ENCODE assay signal across 17 cellular contexts in the genomic region with DNA sequence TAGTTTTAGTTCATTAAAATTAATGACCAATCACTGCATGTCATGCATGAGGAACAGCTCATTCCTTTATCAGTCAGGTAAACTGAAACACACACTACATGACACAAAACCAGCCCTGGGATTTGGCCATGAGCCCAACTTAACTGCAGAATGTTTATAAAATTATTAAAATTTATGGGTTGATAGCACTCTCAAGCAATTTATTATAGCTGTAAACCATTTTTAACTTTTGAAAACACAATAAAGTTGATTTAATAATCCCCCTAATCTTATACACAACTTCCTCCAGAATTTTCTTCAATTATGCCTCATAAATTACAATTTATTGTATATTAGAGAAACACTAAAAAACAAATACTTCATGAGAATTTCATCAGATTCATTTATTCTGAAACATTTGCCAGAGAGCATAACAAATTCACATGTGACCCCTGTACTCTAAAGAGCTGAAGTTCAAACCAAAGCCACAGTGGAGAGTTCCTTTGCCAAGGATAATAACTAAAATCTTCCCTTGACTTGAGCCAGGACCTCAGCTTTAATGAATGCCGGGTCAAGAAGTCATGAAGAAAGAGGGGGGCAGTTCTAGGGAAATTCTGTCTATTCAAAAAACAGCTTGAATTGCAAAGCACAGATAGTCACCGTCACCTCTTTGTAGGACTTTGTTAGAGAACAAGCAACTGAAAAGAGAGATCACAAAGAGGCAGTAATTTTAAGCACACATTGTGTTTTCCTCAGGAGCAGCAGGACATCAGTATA.
A peak's percentile ranks its signal among the peaks of the same experiment; 100 is the strongest.
DNase-seq lines count a peak whose midpoint lies in the region; FAIRE-seq and TF ChIP-seq lines count a peak whose summit lies in the region.
"Had no signal": no experiment of that assay in that cellular context is flagged by ENCODE, and none has a peak within 500 bp of the region (broad histone marks: within the 10 kb centered on the region; RNA-seq: fewer than 3 reads in every experiment).

No MANE protein-coding gene starts in this region.

- H3F3A ChIP-seq in neural progenitor cell (ENCODE audit: low read depth) (peaks cover 22% of the 10 kb centered on the region), GM23248 (ENCODE audit: insufficient read depth) (no peaks in the 10 kb centered on the region)

- H3K36me3 ChIP-seq in adipocyte (ENCODE audit: control insufficient read depth, insufficient read depth, low read length, severe bottlenecking) (no peaks in the 10 kb centered on the region), neural progenitor cell (no peaks in the 10 kb centered on the region), GM23248 (ENCODE audit: low read depth) (no peaks in the 10 kb centered on the region)
- H3K36me3 ChIP-seq: BLaER1, neutrophil, SJSA1 had no signal

- H3K79me2 ChIP-seq in neural progenitor cell (ENCODE audit: low read depth) (no peaks in the 10 kb centered on the region), GM23248 (ENCODE audit: insufficient read depth) (no peaks in the 10 kb centered on the region)

- intact Hi-C loops in CD14-positive monocyte (cut with micrococcal nuclease), result no loop called here

- H3K4me1 Mint-ChIP-seq in neural progenitor cell (peaks cover 57% of the 10 kb centered on the region), CD14-positive monocyte (no peaks in the 10 kb centered on the region)
- H3K4me1 Mint-ChIP-seq: stimulated activated memory B cell treated with anti-CD40 and anti-IgM and Interleukin-4, amounts not matched to agents 10 μg/mL and 1 μg/mL and 100 μg/mL, for 72 hours had no signal

- no peaks in the 10 kb centered on the region for H3K9me3 ChIP-seq in adipocyte (ENCODE audit: control insufficient read depth, low read length)
- H3K9me3 ChIP-seq in neural progenitor cell (ENCODE audit: low read depth), result no peaks in the 10 kb centered on the region
- no peaks in the 10 kb centered on the region for H3K9me3 ChIP-seq in GM23248 (ENCODE audit: low read depth)
- H3K9me3 ChIP-seq: BLaER1, neutrophil, SJSA1 had no signal

- H3K9me2 ChIP-seq in GM23248 (ENCODE audit: insufficient read depth), result no peaks in the 10 kb centered on the region

- H3K36me3 Mint-ChIP-seq in neural progenitor cell, result peaks cover 11% of the 10 kb centered on the region
- no peaks in the 10 kb centered on the region for H3K36me3 Mint-ChIP-seq in CD14-positive monocyte
- H3K36me3 Mint-ChIP-seq: stimulated activated memory B cell treated with anti-CD40 and anti-IgM and Interleukin-4, amounts not matched to agents 10 μg/mL and 1 μg/mL and 100 μg/mL, for 72 hours had no signal

- 10 to 15% methylated on average over 2 of the region's 2 CpGs for WGBS in GM23248 (ENCODE audit: low coverage in 1 of 2, low lambda C conversion rate in 2 of 2, missing lambda C conversion rate in 2 of 2), 2 experiments

- H3K27ac ChIP-seq in neural progenitor cell (peak overlapping the region; percentile 38), GM23248 (no peak overlapping the region)
- H3K27ac ChIP-seq: BLaER1, neutrophil, SJSA1 had no signal

- TF ChIP-seq CTCF in fibroblast of the aortic adventitia (IDR thresholded peaks at IDR 0.05; ENCODE audit: insufficient read depth, low read length), result no peak
- TF ChIP-seq CTCF in neural progenitor cell (IDR thresholded peaks at IDR 0.05), result no peak
- no peak for TF ChIP-seq CTCF in CD14-positive monocyte (IDR thresholded peaks at IDR 0.05)

- in situ Hi-C loops in GM23248 (cut with MboI), result no loop called here

- H3K4me3 ChIP-seq in adipocyte (ENCODE audit: low read length), result no peak overlapping the region
- no peak overlapping the region for H3K4me3 ChIP-seq in fibroblast of the aortic adventitia (ENCODE audit: low read depth, low read length)
- peak overlapping the region; percentile 24 for H3K4me3 ChIP-seq in neural progenitor cell
- no peak overlapping the region for H3K4me3 ChIP-seq in GM23248
- H3K4me3 ChIP-seq: BLaER1, SJSA1 had no signal

- H2AFZ ChIP-seq in neural progenitor cell (replicated peaks), result no peak overlapping the region
- no peak overlapping the region for H2AFZ ChIP-seq in GM23248

- FAIRE-seq in GM12892 (lab: Jason Lieb, UNC), result no peak
- FAIRE-seq: keratinocyte had no signal

- H3K4me3 Mint-ChIP-seq in neural progenitor cell (no peak overlapping the region), CD14-positive monocyte (no peak overlapping the region)
- H3K4me3 Mint-ChIP-seq: stimulated activated memory B cell treated with anti-CD40 and anti-IgM and Interleukin-4, amounts not matched to agents 10 μg/mL and 1 μg/mL and 100 μg/mL, for 72 hours had no signal

- H4K20me1 ChIP-seq in neural progenitor cell (ENCODE audit: low read depth) (no peaks in the 10 kb centered on the region), GM23248 (ENCODE audit: insufficient read depth) (no peaks in the 10 kb centered on the region)
- H4K20me1 ChIP-seq: BLaER1 had no signal

- H3K27me3 ChIP-seq in adipocyte (replicated peaks; ENCODE audit: control insufficient read depth, insufficient read depth, low read length), result no peaks in the 10 kb centered on the region
- no peaks in the 10 kb centered on the region for H3K27me3 ChIP-seq in neural progenitor cell
- H3K27me3 ChIP-seq in GM23248 (replicated peaks; ENCODE audit: insufficient read depth), result no peaks in the 10 kb centered on the region
- H3K27me3 ChIP-seq: BLaER1, neutrophil, SJSA1 had no signal

- peaks cover 20% of the 10 kb centered on the region for H3K4me1 ChIP-seq in adipocyte (ENCODE audit: control insufficient read depth, insufficient read depth, low read length)
- peaks cover 40% of the 10 kb centered on the region for H3K4me1 ChIP-seq in neural progenitor cell
- H3K4me1 ChIP-seq in GM23248 (ENCODE audit: insufficient read depth), result no peaks in the 10 kb centered on the region
- H3K4me1 ChIP-seq: BLaER1, SJSA1 had no signal

- peak overlapping the region; percentile 95 for H3K27ac Mint-ChIP-seq in neural progenitor cell
- H3K27ac Mint-ChIP-seq in CD14-positive monocyte, result no peak overlapping the region
- H3K27ac Mint-ChIP-seq: stimulated activated memory B cell treated with anti-CD40 and anti-IgM and Interleukin-4, amounts not matched to agents 10 μg/mL and 1 μg/mL and 100 μg/mL, for 72 hours had no signal

- H3K4me2 ChIP-seq in neural progenitor cell, result peak overlapping the region; percentile 62
- H3K4me2 ChIP-seq in GM23248 (ENCODE audit: unreplicated experiment), result no peak overlapping the region
- H3K4me2 ChIP-seq: BLaER1 had no signal

- H3K27me3 Mint-ChIP-seq in neural progenitor cell (ENCODE audit: insufficient read depth, low read depth), result peaks cover 12% of the 10 kb centered on the region
- no peaks in the 10 kb centered on the region for H3K27me3 Mint-ChIP-seq in CD14-positive monocyte (ENCODE audit: low read depth in 3 of 3)
- H3K27me3 Mint-ChIP-seq: stimulated activated memory B cell treated with anti-CD40 and anti-IgM and Interleukin-4, amounts not matched to agents 10 μg/mL and 1 μg/mL and 100 μg/mL, for 72 hours had no signal

- no peak for TF ChIP-seq POLR2A in GM12892 (IDR thresholded peaks at IDR 0.05; ENCODE audit: low read depth, low read length)

- H3K9ac ChIP-seq in adipocyte (ENCODE audit: low read length) (no peak overlapping the region), neural progenitor cell (no peak overlapping the region), GM23248 (no peak overlapping the region)
- H3K9ac ChIP-seq: BLaER1 had no signal

- H3K9me3 Mint-ChIP-seq in neural progenitor cell, result peaks cover 19% of the 10 kb centered on the region
- H3K9me3 Mint-ChIP-seq in CD14-positive monocyte, result peaks cover 2 to 14% (median 6%) of the 10 kb centered on the region in 7 donors
- H3K9me3 Mint-ChIP-seq: stimulated activated memory B cell treated with anti-CD40 and anti-IgM and Interleukin-4, amounts not matched to agents 10 μg/mL and 1 μg/mL and 100 μg/mL, for 72 hours had no signal

- DNase-seq in EL (peak; percentile 48), adipocyte (ENCODE audit: low read depth) (peak; percentile 69), fibroblast of the aortic adventitia (ENCODE audit: low read depth) (peak; percentile 77), neural progenitor cell (ENCODE audit: low spot score) (peak; percentile 78), HCEC 1CT (no peak), GM12892 (ENCODE audit: insufficient read length) (no peak), CD14-positive monocyte (ENCODE audit: low spot score) (no peak), GM23248 (no peak)
- DNase-seq: amniotic stem cell, erythroblast, NCI-H1417 treated with DMSO at 0.1 percent for 48 hours, NCI-H526 had no signal

Comparison
In these comparisons a context has a peak if more than half of its experiments do, and no peak if none do; other contexts are left out.
1. DNase-seq: peak in EL (single experiment), adipocyte (single experiment), fibroblast of the aortic adventitia (single experiment) and neural progenitor cell (single experiment); none in HCEC 1CT (single experiment), GM12892 (single experiment), CD14-positive monocyte (single experiment) and GM23248 (single experiment).